10 cellular contexts compared by ENCODE assay signal in the genomic region with DNA sequence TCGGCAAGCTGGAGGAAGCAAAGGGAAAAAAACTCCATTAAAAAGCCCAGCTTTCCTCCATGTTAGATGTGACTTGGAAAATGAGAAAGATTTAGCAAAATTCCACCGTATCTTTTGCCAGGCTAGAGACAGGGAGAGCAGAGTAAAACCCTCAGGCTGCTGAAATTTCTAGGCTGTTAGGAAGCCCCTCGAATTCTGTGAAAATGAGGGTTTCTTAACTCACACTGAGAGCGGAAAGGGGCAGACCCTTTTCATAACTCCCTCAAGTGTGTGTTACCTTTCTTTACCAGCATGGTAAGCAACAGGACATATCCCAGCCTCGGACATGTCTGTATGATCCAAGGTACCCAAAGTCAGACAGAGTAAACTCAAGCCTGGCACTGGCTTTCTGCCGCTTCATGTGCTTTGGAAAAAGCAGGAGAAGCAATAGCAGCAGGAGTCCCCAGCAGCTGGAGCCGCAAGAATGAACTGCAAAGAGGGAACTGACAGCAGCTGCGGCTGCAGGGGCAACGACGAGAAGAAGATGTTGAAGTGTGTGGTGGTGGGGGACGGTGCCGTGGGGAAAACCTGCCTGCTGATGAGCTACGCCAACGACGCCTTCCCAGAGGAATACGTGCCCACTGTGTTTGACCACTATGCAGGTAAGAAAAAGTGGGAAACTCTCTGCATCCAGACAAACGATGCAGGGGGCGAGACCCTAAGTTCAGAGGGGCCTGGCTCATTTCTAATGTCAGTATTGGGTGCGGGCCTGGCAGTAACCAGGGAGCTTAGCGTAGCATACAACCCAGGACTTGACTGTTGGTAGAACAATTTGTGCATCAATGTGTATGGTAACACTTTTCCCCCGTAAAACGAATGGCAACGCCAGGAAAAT. TPM values are rescaled to one million over a fixed set of nuclear protein-coding genes. Genes with fewer than 3 reads are reported as not detected.
DNase-seq lines count a peak whose midpoint lies in the region; ATAC-seq and TF ChIP-seq lines count a peak whose summit lies in the region.
"Had no signal": no experiment of that assay in that cellular context is flagged by ENCODE, and none has a peak within 500 bp of the region (broad histone marks: within the 10 kb centered on the region; RNA-seq: fewer than 3 reads in every experiment).

A gene (plus strand): TSS at position 37 of the 874 bp plus-strand sequence. CDS start 427 bp downstream, at position 464.

- H3K9me3 ChIP-seq in esophagus squamous epithelium, result no peaks in the 10 kb centered on the region

- no peaks in the 10 kb centered on the region for H3K27me3 Mint-ChIP-seq in nephron progenitor cell (ENCODE audit: low read depth, poor library complexity)
- peaks cover 5 to 9% of the 10 kb centered on the region in 2 donors for H3K27me3 Mint-ChIP-seq in natural killer cell (ENCODE audit: low read depth in 2 of 2)

- peaks cover 5% of the 10 kb centered on the region for H3K9me3 Mint-ChIP-seq in nephron progenitor cell
- H3K9me3 Mint-ChIP-seq in natural killer cell, result no peaks in the 10 kb centered on the region

- DNase-seq in AG04449 (ENCODE audit: low read depth, low spot score) (no peak), NCI-H748 (lab: John Stamatoyannopoulos, UW; ENCODE audit: unreplicated experiment) (peak; percentile 89), esophagus squamous epithelium (lab: John Stamatoyannopoulos, UW) (no peak), nephron progenitor cell (peak; percentile 43), 8988T (no peak), natural killer cell (no peak)
- no peak for DNase-seq in activated CD4-positive, alpha-beta T cell treated with anti-CD3 and anti-CD28 coated beads for 48 hours
- DNase-seq: DND-41 had no signal

- POLR2A ChIA-PET in AG04449 (lab: Yijun Ruan, JAX), result interaction anchor here (0.9 to 1.7 kb wide), 4 partner anchors 12 to 80 kb away, joined by 3 to 5 read pairs (median 4); no protein-coding TSS in a partner anchor

- no peaks in the 10 kb centered on the region for H3K36me3 Mint-ChIP-seq in nephron progenitor cell (ENCODE audit: low read depth)
- H3K36me3 Mint-ChIP-seq in natural killer cell, result no peaks in the 10 kb centered on the region

- no peaks in the 10 kb centered on the region for H3K36me3 ChIP-seq in esophagus squamous epithelium

- H3K4me1 ChIP-seq in esophagus squamous epithelium, result peaks cover 0 to 19% (median 0%) of the 10 kb centered on the region in 3 donors

- H3K4me1 Mint-ChIP-seq in nephron progenitor cell, result no peaks in the 10 kb centered on the region
- no peaks in the 10 kb centered on the region for H3K4me1 Mint-ChIP-seq in natural killer cell

- intact Hi-C loops in esophagus squamous epithelium (cut with DNase I) (no loop called here), natural killer cell (cut with micrococcal nuclease) (no loop called here)

- H3K4me3 ChIP-seq in AG04449 (ENCODE audit: low read depth, low read length) (peak within 1 kb of the TSS; percentile 61), esophagus squamous epithelium (peak within 1 kb of the TSS; percentile 21 to 66 (median 50))

- H3K27ac Mint-ChIP-seq in nephron progenitor cell (no peak within 1 kb of the TSS), natural killer cell (no peak within 1 kb of the TSS)

- no peaks in the 10 kb centered on the region for H3K27me3 ChIP-seq in esophagus squamous epithelium

- H3K27ac ChIP-seq in esophagus squamous epithelium, result peak within 1 kb of the TSS; percentile 74 to 94 (median 88)
- H3K27ac ChIP-seq: KMS-11 had no signal

- no peak within 1 kb of the TSS for H3K4me3 Mint-ChIP-seq in nephron progenitor cell
- H3K4me3 Mint-ChIP-seq in natural killer cell, result no peak within 1 kb of the TSS

- CTCF ChIA-PET in AG04449 (lab: Yijun Ruan, JAX), result interaction anchor here (0.7 to 1.7 kb wide), 9 partner anchors 9 to 1025 kb away, joined by 3 to 6 read pairs (median 3); no protein-coding TSS in a partner anchor

- TF ChIP-seq CTCF in AG04449 (IDR thresholded peaks at IDR 0.05; ENCODE audit: insufficient read depth, low read length, missing control alignments) (no peak), esophagus squamous epithelium (IDR thresholded peaks at IDR 0.05) (peak in 1 of 6 experiments; percentile 0), nephron progenitor cell (IDR thresholded peaks at IDR 0.05) (peak; percentile 1), natural killer cell (IDR thresholded peaks at IDR 0.05) (no peak)

- WGBS in esophagus squamous epithelium, 2 donors, result 34 to 54% methylated on average over 17 to 22 of the region's 23 CpGs

- ATAC-seq in GM18861 (IDR thresholded peaks at IDR 0.05; ENCODE audit: unreplicated experiment), result no peak
- no peak for ATAC-seq in natural killer cell

- TF ChIP-seq POLR2A in esophagus squamous epithelium (IDR thresholded peaks at IDR 0.05), result peak in 1 of 4 donors; percentile 38

RNA-seq across cellular contexts. Expression of the gene that starts here (rescaled TPM):
- total RNA-seq in esophagus squamous epithelium (1 to 10 TPM in 2 of 4 donors, under 1 TPM in 2; 0.64 to 9.5 (median 0.87) TPM), natural killer cell (not detected)

Comparison
In these comparisons a context has a peak if more than half of its experiments do, and no peak if none do; other contexts are left out.
1. DNase-seq: peak in NCI-H748 (single experiment) and nephron progenitor cell (single experiment); none in AG04449 (single experiment), esophagus squamous epithelium (single experiment), activated CD4-positive, alpha-beta T cell treated with anti-CD3 and anti-CD28 coated beads for 48 hours (single experiment), 8988T (single experiment) and natural killer cell (single experiment).